Comparison of ENCODE assay signal across 8 cellular contexts in genomic region chr3:53495518-53496501, GRCh38. TPM values are rescaled to one million over a fixed set of nuclear protein-coding genes. Genes with fewer than 3 reads are reported as not detected.
A peak's percentile ranks its signal among the peaks of the same experiment; 100 is the strongest.
DNase-seq lines count a peak whose midpoint lies in the region; ATAC-seq, FAIRE-seq and TF ChIP-seq lines count a peak whose summit lies in the region.

No MANE protein-coding gene starts in this region.

- peak overlapping the region; percentile 49 for H3K4me3 Mint-ChIP-seq in natural killer cell treated with Interleukin-12 subunit alpha and Interleukin-12 subunit beta and Interleukin-15 and Interleukin-18, amount 100 ng/mL, for 72 hours

- CTCF ChIA-PET in endothelial cell of umbilical vein (lab: Charles Lee) = no interaction called here

- TF ChIP-seq CTCF in endothelial cell of umbilical vein (IDR thresholded peaks at IDR 0.05; ENCODE audit: extremely low read depth in 1 of 2, insufficient read depth in 1 of 2, low read depth in 1 of 2, low read length in 2 of 2) = no peak

- peaks cover 0 to 3% of the 10 kb centered on the region in 2 donors for H3K4me1 Mint-ChIP-seq in natural killer cell treated with Interleukin-12 subunit alpha and Interleukin-12 subunit beta and Interleukin-15 and Interleukin-18, amount 100 ng/mL, for 72 hours (ENCODE audit: low read depth in 2 of 2)

- no peak for TF ChIP-seq POLR2A in endothelial cell of umbilical vein (IDR thresholded peaks at IDR 0.05; ENCODE audit: low read depth, low read length)

- no peaks in the 10 kb centered on the region for H3K79me2 ChIP-seq in endothelial cell of umbilical vein (ENCODE audit: control insufficient read depth, insufficient read depth, low read length)

- H3K27me3 ChIP-seq in endothelial cell of umbilical vein (ENCODE audit: control insufficient read depth in 2 of 2, insufficient read depth in 2 of 2, low read length in 2 of 2) = peaks cover 47 to 52% of the 10 kb centered on the region in 2 experiments

- DNase-seq in G401 (ENCODE audit: low spot score) = peak; percentile 47
- DNase-seq in NCI-H345 (lab: John Stamatoyannopoulos, UW) = peak; percentile 47
- DNase-seq in endothelial cell of umbilical vein (ENCODE audit: low read depth, low spot score) = no peak
- no peak for DNase-seq in natural killer cell treated with Interleukin-12 subunit alpha and Interleukin-12 subunit beta and Interleukin-15 and Interleukin-18, amount 100 ng/mL, for 72 hours (ENCODE audit: low spot score)
- no peak for DNase-seq in RKO (ENCODE audit: low spot score)
- DNase-seq in foreskin melanocyte = no peak
- no peak for DNase-seq in stimulated activated CD4-positive, alpha-beta T cell treated with anti-CD3 and anti-CD28 coated beads, Interleukin-4, amount 100 ng/mL, for 24 hours

- H3K27me3 Mint-ChIP-seq in natural killer cell treated with Interleukin-12 subunit alpha and Interleukin-12 subunit beta and Interleukin-15 and Interleukin-18, amount 100 ng/mL, for 72 hours = peaks cover 44 to 65% of the 10 kb centered on the region in 2 donors

- BruUV-seq in endothelial cell of umbilical vein (replicated peaks; lab: Mats Ljungman, UMichigan) = no TSS peak

- H3K9me1 ChIP-seq in endothelial cell of umbilical vein (replicated peaks; ENCODE audit: control insufficient read depth, extremely low read depth, insufficient read depth, low read length) = no peaks in the 10 kb centered on the region

- no peaks in the 10 kb centered on the region for H3K9me3 ChIP-seq in endothelial cell of umbilical vein (replicated peaks; ENCODE audit: control insufficient read depth, insufficient read depth, low read length)

- peaks cover 4% of the 10 kb centered on the region for H3K4me1 ChIP-seq in endothelial cell of umbilical vein (ENCODE audit: control insufficient read depth, extremely low read depth, insufficient read depth, low read length)

- no peak overlapping the region for H3K27ac ChIP-seq in endothelial cell of umbilical vein (ENCODE audit: insufficient read depth, low read depth, low read length)

- intact Hi-C loops in endothelial cell of umbilical vein (cut with micrococcal nuclease) = loop anchor here (5.0 kb wide), 1 partner anchor 199 kb away; no protein-coding TSS in a partner anchor

- no peaks in the 10 kb centered on the region for H3K9me3 Mint-ChIP-seq in natural killer cell treated with Interleukin-12 subunit alpha and Interleukin-12 subunit beta and Interleukin-15 and Interleukin-18, amount 100 ng/mL, for 72 hours

- in situ Hi-C loops in G401 (cut with HindIII; ENCODE audit: low sequenced_read_pairs) = no loop called here

- H3K27ac Mint-ChIP-seq in natural killer cell treated with Interleukin-12 subunit alpha and Interleukin-12 subunit beta and Interleukin-15 and Interleukin-18, amount 100 ng/mL, for 72 hours = no peak overlapping the region

- H3K36me3 ChIP-seq in endothelial cell of umbilical vein (ENCODE audit: control insufficient read depth in 2 of 2, extremely low read depth in 1 of 2, insufficient read depth in 2 of 2, low read length in 2 of 2) = no peaks in the 10 kb centered on the region

- dilution Hi-C loops in endothelial cell of umbilical vein (cut with MboI; ENCODE audit: extremely low pct_ligation_motif_present, low sequenced_read_pairs) = no loop called here

- no peak for FAIRE-seq in endothelial cell of umbilical vein (lab: Jason Lieb, UNC)

- no peak overlapping the region for H3K4me2 ChIP-seq in endothelial cell of umbilical vein (ENCODE audit: insufficient read depth, low read length)

- H3K4me3 ChIP-seq in endothelial cell of umbilical vein (replicated peaks in 1 of 3; ENCODE audit: insufficient read depth in 1 of 3, low read depth in 1 of 3, low read length in 3 of 3) = no peak overlapping the region

- H3K9ac ChIP-seq in endothelial cell of umbilical vein (replicated peaks; ENCODE audit: extremely low read depth, insufficient read depth, low read length) = no peak overlapping the region

- H2AFZ ChIP-seq in endothelial cell of umbilical vein (ENCODE audit: low read depth, low read length) = peak overlapping the region; percentile 23

- POLR2A ChIA-PET in endothelial cell of umbilical vein (lab: Charles Lee) = no interaction called here

- H4K20me1 ChIP-seq in endothelial cell of umbilical vein (replicated peaks; ENCODE audit: control insufficient read depth, extremely low read depth, insufficient read depth, low read length) = no peaks in the 10 kb centered on the region

- peak in 1 of 2 donors; percentile 15 for ATAC-seq in natural killer cell treated with Interleukin-12 subunit alpha and Interleukin-12 subunit beta and Interleukin-15 and Interleukin-18, amount 100 ng/mL, for 72 hours
- ATAC-seq in GM21423 (IDR thresholded peaks at IDR 0.05; ENCODE audit: unreplicated experiment) = no peak

- H3K36me3 Mint-ChIP-seq in natural killer cell treated with Interleukin-12 subunit alpha and Interleukin-12 subunit beta and Interleukin-15 and Interleukin-18, amount 100 ng/mL, for 72 hours = no peaks in the 10 kb centered on the region

TF ChIP-seq in endothelial cell of umbilical vein, 7 proteins besides CTCF, POLR2A, EP300 and RAD21:
- no peak for TF ChIP-seq GATA2 (IDR thresholded peaks at IDR 0.05; ENCODE audit: insufficient read depth, insufficient read length, low read depth, low read length)
- TF ChIP-seq JUN (IDR thresholded peaks at IDR 0.05; ENCODE audit: borderline replicate concordance, insufficient read depth, insufficient read length, low read depth) = no peak
- peak; percentile 95 for TF ChIP-seq EZH2 (IDR thresholded peaks at IDR 0.05; ENCODE audit: borderline replicate concordance, low read depth, low read length, severe bottlenecking)
TF ChIP-seq in endothelial cell of umbilical vein: peak in this region for 1.

RNA-seq across cellular contexts. Expression of gene CACNA1D, which starts 1.4 kb away (rescaled TPM):
- 3.3 TPM in 1 of 2 replicates, not detected in the other for total RNA-seq in G401 (2014; rRNA removed; shearing (Covaris generic))
- not detected in 2 replicates for total RNA-seq in endothelial cell of umbilical vein
- polyA plus RNA-seq in endothelial cell of umbilical vein = 0.06 and 0.22 TPM in 2 replicates
- 0.05 and 0.14 TPM in 2 replicates for polyA plus RNA-seq in endothelial cell of umbilical vein (2011; cell fraction: cytosol; rRNA removed)
- polyA plus RNA-seq in endothelial cell of umbilical vein (2011; cell fraction: nucleus; rRNA removed) = 0.14 and 0.39 TPM in 2 replicates
- 0.38 TPM in 1 of 2 replicates, not detected in the other for polyA plus RNA-seq in endothelial cell of umbilical vein (2012)
- 0.41 and 2.1 TPM in 2 replicates for polyA minus RNA-seq in endothelial cell of umbilical vein
- 0.92 TPM for polyA minus RNA-seq in endothelial cell of umbilical vein (2011; cell fraction: cytosol; rRNA and poly(A)+ RNA removed)
- 0.53 and 2.0 TPM in 2 replicates for polyA minus RNA-seq in endothelial cell of umbilical vein (2011; cell fraction: nucleus; rRNA and poly(A)+ RNA removed)
- total RNA-seq in natural killer cell treated with Interleukin-12 subunit alpha and Interleukin-12 subunit beta and Interleukin-15 and Interleukin-18, amount 100 ng/mL, for 72 hours = 1 to 10 TPM in 1 of 2 donors, under 1 TPM in 1; 0.26 to 1.2 TPM

Comparison
In these comparisons a context has a peak if more than half of its experiments do, and no peak if none do; other contexts are left out.
1. DNase-seq: peak in G401 (single experiment) and NCI-H345 (single experiment); none in endothelial cell of umbilical vein (single experiment), natural killer cell treated with Interleukin-12 subunit alpha and Interleukin-12 subunit beta and Interleukin-15 and Interleukin-18, amount 100 ng/mL, for 72 hours (single experiment), RKO (single experiment), foreskin melanocyte (single experiment) and stimulated activated CD4-positive, alpha-beta T cell treated with anti-CD3 and anti-CD28 coated beads, Interleukin-4, amount 100 ng/mL, for 24 hours (single experiment).